19 cellular contexts compared by ENCODE assay signal in the genomic region with DNA sequence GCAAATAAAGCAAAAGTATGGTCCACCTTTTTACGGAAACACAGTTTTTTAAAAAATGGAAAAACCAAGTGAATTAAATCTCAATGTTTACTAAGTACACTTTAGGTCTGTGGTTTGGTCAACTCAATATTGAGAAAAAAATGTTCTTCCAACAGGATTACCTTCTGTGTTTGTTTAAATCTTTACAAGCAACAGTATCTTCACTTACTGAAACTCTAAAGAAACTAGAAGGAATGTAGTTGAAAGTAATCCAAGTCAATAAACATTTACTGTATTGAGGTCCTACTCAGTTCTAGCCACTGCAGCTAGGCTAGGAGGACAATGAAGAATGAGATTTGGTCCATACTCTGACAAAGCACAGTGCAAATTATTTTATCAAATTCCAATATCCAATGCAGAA.
DNase-seq lines count a peak whose midpoint lies in the region; ATAC-seq, FAIRE-seq and TF ChIP-seq lines count a peak whose summit lies in the region.
"Had no signal": no experiment of that assay in that cellular context is flagged by ENCODE, and none has a peak within 500 bp of the region (broad histone marks: within the 10 kb centered on the region; RNA-seq: fewer than 3 reads in every experiment).

No MANE protein-coding gene starts in this region.

- H3K36me3 ChIP-seq in HEK293 (ENCODE audit: control insufficient read depth in 2 of 2, insufficient read depth in 1 of 2, low read length in 2 of 2): peaks cover 0 to 41% of the 10 kb centered on the region in 2 experiments; a peak in 1 of 3 replicates
- peaks cover 29% of the 10 kb centered on the region for H3K36me3 ChIP-seq in SK-N-MC (ENCODE audit: insufficient read depth, low read length)
- H3K36me3 ChIP-seq in HepG2 (replicated peaks in 1 of 2; ENCODE audit: control insufficient read depth in 1 of 2, insufficient read depth in 2 of 2, low read length in 2 of 2): peaks cover 4 to 17% of the 10 kb centered on the region in 2 experiments; a peak in 3 of 5 replicates
- H3K36me3 ChIP-seq: BE2C had no signal

- H3K9me3 ChIP-seq in HEK293 (ENCODE audit: control insufficient read depth, insufficient read depth, low read depth, low read length): no peaks in the 10 kb centered on the region
- no peaks in the 10 kb centered on the region for H3K9me3 ChIP-seq in SK-N-MC (ENCODE audit: low read depth, low read length)
- no peaks in the 10 kb centered on the region for H3K9me3 ChIP-seq in HepG2 (ENCODE audit: low read length)
- H3K9me3 ChIP-seq: BE2C, Caco-2 had no signal

- ATAC-seq in HepG2: no peak
- ATAC-seq: GM23338, HCT116 had no signal

- no peak overlapping the region for H3K27ac ChIP-seq in HEK293 (ENCODE audit: extremely low read depth, low read depth, low read length)
- peak overlapping the region; percentile 84 for H3K27ac ChIP-seq in SK-N-MC
- no peak overlapping the region for H3K27ac ChIP-seq in HepG2 (ENCODE audit: extremely low read length, insufficient read depth, low read length)

- H3K9ac ChIP-seq in SK-N-MC (ENCODE audit: insufficient read length) (peak overlapping the region; percentile 24), HepG2 (ENCODE audit: insufficient read depth, low read depth, low read length) (no peak overlapping the region)

- H2AFZ ChIP-seq in HepG2 (ENCODE audit: low read length): no peak overlapping the region
- H2AFZ ChIP-seq: GM23338 had no signal

- no TSS peak for BruUV-seq in HepG2 (replicated peaks; lab: Mats Ljungman, UMichigan)

- CTCF ChIA-PET in HEK293 (lab: Yijun Ruan, JAX): no interaction called here
- CTCF ChIA-PET in HepG2 (lab: Yijun Ruan, JAX; ENCODE audit: low intra/inter-chr PET ratio, low total read pairs): no interaction called here

- no peak for DNase-seq in SK-N-MC (ENCODE audit: low read depth, low spot score)
- DNase-seq in fibroblast of villous mesenchyme (ENCODE audit: low read depth): peak; percentile 33
- no peak for DNase-seq in H4 (ENCODE audit: low spot score)
- DNase-seq in HepG2 (ENCODE audit: low spot score): no peak
- DNase-seq in COLO829 (ENCODE audit: low spot score): no peak
- DNase-seq: ACHN; BE2C; C1 segment of cervical spinal cord; Caco-2; CD4-positive, CD25-positive, alpha-beta regulatory T cell; CD8-positive, alpha-beta memory T cell; GDM1; H7 had no signal

- TF ChIP-seq RAD21 in HepG2 (CRISPR knock-in tag; IDR thresholded peaks at IDR 0.05): no peak

- FAIRE-seq in HepG2 (lab: Jason Lieb, UNC): no peak
- FAIRE-seq: D721Med, GM12892, GM18507 had no signal

- WGBS in HepG2 (ENCODE audit: low lambda C conversion rate): 98% methylated on average over 1 of the region's 1 CpG

- no peak overlapping the region for H3K4me2 ChIP-seq in HepG2 (ENCODE audit: low read depth, low read length)
- H3K4me2 ChIP-seq: GM23338 had no signal

- POLR2A ChIA-PET in HEK293 (lab: Yijun Ruan, JAX): no interaction called here
- POLR2A ChIA-PET in HepG2 (lab: Yijun Ruan, JAX): no interaction called here

- no peaks in the 10 kb centered on the region for H3K79me2 ChIP-seq in HepG2 (ENCODE audit: insufficient read depth, low read length)

- H3K4me3 ChIP-seq in HEK293 (ENCODE audit: low read depth, low read length) (no peak overlapping the region), SK-N-MC (peak overlapping the region; percentile 51), fibroblast of villous mesenchyme (ENCODE audit: low read depth, low read length) (no peak overlapping the region), HepG2 (replicated peaks in 1 of 3; ENCODE audit: insufficient read depth in 1 of 3, low read depth in 2 of 3, low read length in 3 of 3) (no peak overlapping the region)
- H3K4me3 ChIP-seq: GM23338 had no signal

- TF ChIP-seq EP300 in HepG2 (IDR thresholded peaks at IDR 0.05; ENCODE audit: low read depth in 2 of 2, low read length in 2 of 2) (no peak), HepG2 (CRISPR knock-in tag; IDR thresholded peaks at IDR 0.05; ENCODE audit: borderline replicate concordance) (no peak)

- no peaks in the 10 kb centered on the region; the same call in 1 of the 2 replicates for H4K20me1 ChIP-seq in HepG2 (ENCODE audit: insufficient read depth, low read length)

- in situ Hi-C loops in HepG2 (cut with HindIII; ENCODE audit: extremely low pct_ligation_motif_present, low pct_unique_long_range_greater_than_20kb): no loop called here

- intact Hi-C loops in HepG2 (cut with micrococcal nuclease; ENCODE audit: unreplicated experiment): no loop called here

- no peak for TF ChIP-seq POLR2A in HepG2 (IDR thresholded peaks at IDR 0.05; ENCODE audit: insufficient read depth in 1 of 2, low read depth in 2 of 2, low read length in 2 of 2)

- TF ChIP-seq CTCF in HEK293 (tag by site-specific recombination; IDR thresholded peaks at IDR 0.05): no peak
- TF ChIP-seq CTCF in fibroblast of villous mesenchyme (IDR thresholded peaks at IDR 0.05; ENCODE audit: insufficient read depth, low read depth, low read length): no peak
- TF ChIP-seq CTCF in HepG2 (CRISPR knock-in tag; IDR thresholded peaks at IDR 0.05): no peak

- no peaks in the 10 kb centered on the region for H3K27me3 ChIP-seq in HepG2 (ENCODE audit: control insufficient read depth in 1 of 2, insufficient read depth in 2 of 2, low read length in 2 of 2)
- H3K27me3 ChIP-seq: BE2C had no signal

- peaks cover 8% of the 10 kb centered on the region; the same call in 1 of the 2 replicates for H3K4me1 ChIP-seq in HEK293 (ENCODE audit: control insufficient read depth, insufficient read depth, low read length)
- H3K4me1 ChIP-seq in HepG2 (ENCODE audit: insufficient read depth, low read length): no peaks in the 10 kb centered on the region
- H3K4me1 ChIP-seq: BE2C had no signal

TF ChIP-seq in HEK293, 187 proteins besides CTCF, POLR2A, EP300 and RAD21:
- TF ChIP-seq, protein P1, sequence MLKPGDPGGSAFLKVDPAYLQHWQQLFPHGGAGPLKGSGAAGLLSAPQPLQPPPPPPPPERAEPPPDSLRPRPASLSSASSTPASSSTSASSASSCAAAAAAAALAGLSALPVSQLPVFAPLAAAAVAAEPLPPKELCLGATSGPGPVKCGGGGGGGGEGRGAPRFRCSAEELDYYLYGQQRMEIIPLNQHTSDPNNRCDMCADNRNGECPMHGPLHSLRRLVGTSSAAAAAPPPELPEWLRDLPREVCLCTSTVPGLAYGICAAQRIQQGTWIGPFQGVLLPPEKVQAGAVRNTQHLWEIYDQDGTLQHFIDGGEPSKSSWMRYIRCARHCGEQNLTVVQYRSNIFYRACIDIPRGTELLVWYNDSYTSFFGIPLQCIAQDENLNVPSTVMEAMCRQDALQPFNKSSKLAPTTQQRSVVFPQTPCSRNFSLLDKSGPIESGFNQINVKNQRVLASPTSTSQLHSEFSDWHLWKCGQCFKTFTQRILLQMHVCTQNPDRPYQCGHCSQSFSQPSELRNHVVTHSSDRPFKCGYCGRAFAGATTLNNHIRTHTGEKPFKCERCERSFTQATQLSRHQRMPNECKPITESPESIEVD (tag by site-specific recombination; IDR thresholded peaks at IDR 0.05): peak; percentile 39; the same call in 1 of the 2 replicates
- TF ChIP-seq ZNF664 (tag by site-specific recombination; IDR thresholded peaks at IDR 0.05): no peak
TF ChIP-seq in HEK293: peak in this region for 1.

TF ChIP-seq in HepG2, 621 proteins besides CTCF, POLR2A, EP300 and RAD21:
- TF ChIP-seq HOXA9 (CRISPR knock-in tag; IDR thresholded peaks at IDR 0.05; ENCODE audit: borderline replicate concordance): no peak
- TF ChIP-seq SETDB1 (CRISPR knock-in tag; IDR thresholded peaks at IDR 0.05; ENCODE audit: borderline replicate concordance): no peak
- no peak for TF ChIP-seq ZNF124 (CRISPR knock-in tag; IDR thresholded peaks at IDR 0.05)
- TF ChIP-seq TSC22D2 (CRISPR knock-in tag; IDR thresholded peaks at IDR 0.05; ENCODE audit: borderline replicate concordance): no peak
